ENCODE assay signal across 8 cellular contexts in genomic region chr3:12483872-12484197, GRCh38. TPM values are rescaled to one million over a fixed set of nuclear protein-coding genes. Genes with fewer than 3 reads are reported as not detected.
DNase-seq lines count a peak whose midpoint lies in the region; ATAC-seq, FAIRE-seq and TF ChIP-seq lines count a peak whose summit lies in the region.

No MANE protein-coding gene starts in this region.

- DNase-seq in EL (peak; percentile 8), NCI-H774 (lab: John Stamatoyannopoulos, UW) (peak; percentile 30), endothelial cell of umbilical vein (ENCODE audit: low read depth, low spot score) (no peak), pancreas (peak in 1 of 6 donors; percentile 44), AML-193 (lab: John Stamatoyannopoulos, UW) (no peak), NK-92 (lab: John Stamatoyannopoulos, UW; ENCODE audit: unreplicated experiment) (no peak)
- no peak for DNase-seq in stimulated activated CD4-positive, alpha-beta T cell treated with anti-CD3 and anti-CD28 coated beads, Interleukin-1b, Interleukin-23, amount 100 ng/mL, for 48 hours

- dilution Hi-C loops in endothelial cell of umbilical vein (cut with MboI; ENCODE audit: extremely low pct_ligation_motif_present, low sequenced_read_pairs), result no loop called here

- peak overlapping the region; percentile 49 for H2AFZ ChIP-seq in endothelial cell of umbilical vein (ENCODE audit: low read depth, low read length)

- TF ChIP-seq POLR2A in endothelial cell of umbilical vein (IDR thresholded peaks at IDR 0.05; ENCODE audit: low read depth, low read length), result no peak

- H3K9ac ChIP-seq in endothelial cell of umbilical vein (replicated peaks; ENCODE audit: extremely low read depth, insufficient read depth, low read length), result no peak overlapping the region

- peak overlapping the region in 2 of 3 experiments; percentile 29 to 51 for H3K4me3 ChIP-seq in endothelial cell of umbilical vein (replicated peaks in 1 of 3; ENCODE audit: insufficient read depth in 1 of 3, low read depth in 1 of 3, low read length in 3 of 3)
- peak overlapping the region; percentile 63 to 72 (median 64) for H3K4me3 ChIP-seq in pancreas

- no peak overlapping the region for H3K27ac ChIP-seq in endothelial cell of umbilical vein (ENCODE audit: insufficient read depth, low read depth, low read length)
- H3K27ac ChIP-seq in pancreas, result peak overlapping the region; percentile 43 to 71 (median 64)

- ATAC-seq in pancreas, result peak in 2 of 4 donors; percentile 3 to 11
- ATAC-seq in GM21717 (IDR thresholded peaks at IDR 0.05; ENCODE audit: unreplicated experiment), result no peak

- POLR2A ChIA-PET in endothelial cell of umbilical vein (lab: Charles Lee), result no interaction called here

- H3K79me2 ChIP-seq in endothelial cell of umbilical vein (ENCODE audit: control insufficient read depth, insufficient read depth, low read length), result peaks cover 17% of the 10 kb centered on the region

- H3K9me3 ChIP-seq in endothelial cell of umbilical vein (replicated peaks; ENCODE audit: control insufficient read depth, insufficient read depth, low read length), result no peaks in the 10 kb centered on the region
- no peaks in the 10 kb centered on the region for H3K9me3 ChIP-seq in pancreas

- 2 to 3% methylated on average over 10 of the region's 10 CpGs for WGBS in pancreas, 2 donors

- H3K4me2 ChIP-seq in endothelial cell of umbilical vein (ENCODE audit: insufficient read depth, low read length), result peak overlapping the region; percentile 71

- H3K9me1 ChIP-seq in endothelial cell of umbilical vein (replicated peaks; ENCODE audit: control insufficient read depth, extremely low read depth, insufficient read depth, low read length), result no peaks in the 10 kb centered on the region

- H3K4me1 ChIP-seq in endothelial cell of umbilical vein (ENCODE audit: control insufficient read depth, extremely low read depth, insufficient read depth, low read length) (peaks cover 23% of the 10 kb centered on the region), pancreas (peaks cover 0 to 14% (median 9%) of the 10 kb centered on the region in 3 donors)

- TF ChIP-seq CTCF in endothelial cell of umbilical vein (IDR thresholded peaks at IDR 0.05; ENCODE audit: extremely low read depth in 1 of 2, insufficient read depth in 1 of 2, low read depth in 1 of 2, low read length in 2 of 2) (no peak), pancreas (IDR thresholded peaks at IDR 0.05) (no peak)

- H4K20me1 ChIP-seq in endothelial cell of umbilical vein (replicated peaks; ENCODE audit: control insufficient read depth, extremely low read depth, insufficient read depth, low read length), result no peaks in the 10 kb centered on the region

- FAIRE-seq in endothelial cell of umbilical vein (lab: Jason Lieb, UNC) (peak; percentile 8), pancreas (lab: Jason Lieb, UNC) (no peak)

- intact Hi-C loops in endothelial cell of umbilical vein (cut with micrococcal nuclease) (loop anchor here (1.0 to 5.0 kb wide), 5 partner anchors 72 to 480 kb away; partner anchors contain the start of genes RAF1 and SYN2), pancreas (cut with DNase I) (loop anchor here in 1 of 3 donors (5.0 kb wide), 1 partner anchor 352 kb away; no protein-coding TSS in a partner anchor)

- CTCF ChIA-PET in endothelial cell of umbilical vein (lab: Charles Lee), result interaction anchor here (0.7 to 3.8 kb wide), 14 partner anchors 9 to 637 kb away, joined by 3 to 37 read pairs (median 3); partner anchors contain the start of genes TAMM41 and TIMP4

- BruUV-seq in endothelial cell of umbilical vein (replicated peaks; lab: Mats Ljungman, UMichigan), result no TSS peak

- H3K36me3 ChIP-seq in endothelial cell of umbilical vein (ENCODE audit: control insufficient read depth in 2 of 2, extremely low read depth in 1 of 2, insufficient read depth in 2 of 2, low read length in 2 of 2) (no peaks in the 10 kb centered on the region), pancreas (no peaks in the 10 kb centered on the region)

- H3K27me3 ChIP-seq in endothelial cell of umbilical vein (ENCODE audit: control insufficient read depth in 2 of 2, insufficient read depth in 2 of 2, low read length in 2 of 2), result no peaks in the 10 kb centered on the region
- no peaks in the 10 kb centered on the region for H3K27me3 ChIP-seq in pancreas

TF ChIP-seq in endothelial cell of umbilical vein, 7 proteins besides CTCF, POLR2A, EP300 and RAD21:
- TF ChIP-seq MYC (IDR thresholded peaks at IDR 0.05; ENCODE audit: low read depth, low read length) (no peak), MAX (IDR thresholded peaks at IDR 0.05; ENCODE audit: insufficient read depth, insufficient read length) (no peak), EZH2 (IDR thresholded peaks at IDR 0.05; ENCODE audit: borderline replicate concordance, low read depth, low read length, severe bottlenecking) (no peak), GATA2 (IDR thresholded peaks at IDR 0.05; ENCODE audit: insufficient read depth, insufficient read length, low read depth, low read length) (no peak), JUN (IDR thresholded peaks at IDR 0.05; ENCODE audit: borderline replicate concordance, insufficient read depth, insufficient read length, low read depth) (no peak), POLR2AphosphoS5 (IDR thresholded peaks at IDR 0.05; ENCODE audit: insufficient read depth, low read depth, low read length) (no peak), FOS (IDR thresholded peaks at IDR 0.05; ENCODE audit: borderline replicate concordance, insufficient read depth, low read length) (no peak)

RNA-seq across cellular contexts. Expression of gene TSEN2, which starts 0.4 kb away (rescaled TPM):
- 12.1 and 12.6 TPM in 2 replicates for total RNA-seq in endothelial cell of umbilical vein
- polyA plus RNA-seq in endothelial cell of umbilical vein, result 6.9 and 8.3 TPM in 2 replicates
- 5.2 and 5.5 TPM in 2 replicates for polyA plus RNA-seq in endothelial cell of umbilical vein (2011; cell fraction: cytosol; rRNA removed)
- 16.0 and 23.9 TPM in 2 replicates for polyA plus RNA-seq in endothelial cell of umbilical vein (2011; cell fraction: nucleus; rRNA removed)
- 8.6 and 12.3 TPM in 2 replicates for polyA plus RNA-seq in endothelial cell of umbilical vein (2012)
- polyA minus RNA-seq in endothelial cell of umbilical vein, result 9.3 and 11.0 TPM in 2 replicates
- polyA minus RNA-seq in endothelial cell of umbilical vein (2011; cell fraction: cytosol; rRNA and poly(A)+ RNA removed), result 25.5 TPM
- polyA minus RNA-seq in endothelial cell of umbilical vein (2011; cell fraction: nucleus; rRNA and poly(A)+ RNA removed), result 12.8 and 14.1 TPM in 2 replicates
- 10 to 100 TPM in 2 of 6 donors, 1 to 10 TPM in 4; 8.7 to 12.8 (median 9.1) TPM for total RNA-seq in pancreas
- polyA plus RNA-seq in pancreas, result 10 to 100 TPM; 15.3 to 17.0 TPM

Comparison
In these comparisons a context has a peak if more than half of its experiments do, and no peak if none do; other contexts are left out.
1. DNase-seq: peak in EL (single experiment) and NCI-H774 (single experiment); none in endothelial cell of umbilical vein (single experiment), stimulated activated CD4-positive, alpha-beta T cell treated with anti-CD3 and anti-CD28 coated beads, Interleukin-1b, Interleukin-23, amount 100 ng/mL, for 48 hours (single experiment), AML-193 (0 of 2) and NK-92 (single experiment).